In the genomic region with DNA sequence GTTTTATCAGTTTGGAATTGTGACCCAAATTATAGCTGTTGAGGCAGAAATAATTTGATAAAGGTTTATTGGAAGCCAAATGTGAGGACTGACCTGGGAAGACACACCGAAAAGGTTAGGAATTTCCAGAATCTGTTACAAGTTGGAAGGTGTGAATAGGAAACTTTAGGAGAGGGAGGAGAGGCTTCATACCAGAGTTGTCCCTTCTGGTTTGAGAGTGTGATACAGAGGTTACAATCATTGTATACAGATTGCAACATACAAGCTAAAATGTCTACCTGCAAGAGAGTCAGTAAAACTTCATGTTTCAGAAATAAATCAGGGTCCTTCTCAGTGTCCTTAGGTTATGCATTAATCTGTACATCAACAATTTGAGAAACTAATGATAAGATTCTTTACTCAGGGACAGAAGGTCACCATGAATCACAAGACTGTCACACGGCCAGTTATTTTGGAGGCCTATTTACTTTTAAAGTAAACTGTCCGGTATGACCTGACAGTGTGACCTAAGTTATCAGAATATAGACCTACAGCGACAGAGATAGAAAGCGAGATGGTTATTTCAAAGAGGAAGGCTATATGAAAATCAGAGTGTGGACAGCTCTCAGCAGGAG, we compare ENCODE assay signal across 25 cellular contexts.
"Had no signal": no experiment of that assay in that cellular context is flagged by ENCODE, and none has a peak within 500 bp of the region (broad histone marks: within the 10 kb centered on the region; RNA-seq: fewer than 3 reads in every experiment).

No MANE protein-coding gene starts in this region.

- H3K4me3 Mint-ChIP-seq: activated CD8-positive, alpha-beta T cell treated with anti-CD3 and anti-CD28 coated beads for 36 hours; activated naive CD4-positive, alpha-beta T cell treated with anti-CD3 and anti-CD28 coated beads, Interleukin-2, amount 50 U/mL, for 24 hours; central memory CD8-positive, alpha-beta T cell had no signal

- H3K4me3 ChIP-seq: SK-N-MC had no signal

- H3K4me1 Mint-ChIP-seq: activated naive CD4-positive, alpha-beta T cell treated with anti-CD3 and anti-CD28 coated beads, Interleukin-2, amount 50 U/mL, for 24 hours; central memory CD8-positive, alpha-beta T cell had no signal

- H3K27ac ChIP-seq: SK-N-MC, WERI-Rb-1 had no signal

- H3K27ac Mint-ChIP-seq: activated CD8-positive, alpha-beta T cell treated with anti-CD3 and anti-CD28 coated beads for 36 hours; activated naive CD4-positive, alpha-beta T cell treated with anti-CD3 and anti-CD28 coated beads, Interleukin-2, amount 50 U/mL, for 24 hours had no signal

- FAIRE-seq: bronchial epithelial cell had no signal

- H3K36me3 Mint-ChIP-seq: activated naive CD4-positive, alpha-beta T cell treated with anti-CD3 and anti-CD28 coated beads, Interleukin-2, amount 50 U/mL, for 24 hours had no signal

- H3K36me3 ChIP-seq: WERI-Rb-1 had no signal

- ATAC-seq: activated CD8-positive, alpha-beta T cell treated with anti-CD3 and anti-CD28 coated beads for 36 hours; Panc1; Right ventricle myocardium inferior had no signal

- H3K27me3 Mint-ChIP-seq: activated CD8-positive, alpha-beta T cell treated with anti-CD3 and anti-CD28 coated beads for 36 hours; activated naive CD4-positive, alpha-beta T cell treated with anti-CD3 and anti-CD28 coated beads, Interleukin-2, amount 50 U/mL, for 24 hours; central memory CD8-positive, alpha-beta T cell had no signal

- DNase-seq: activated CD4-positive, alpha-beta T cell treated with anti-CD3 and anti-CD28 coated beads for 4 hours; activated CD8-positive, alpha-beta memory T cell treated with anti-CD3 and anti-CD28 coated beads, Interleukin-2, amount 50 U/mL, for 48 hours; activated CD8-positive, alpha-beta T cell treated with anti-CD3 and anti-CD28 coated beads for 36 hours; activated effector memory CD4-positive, alpha-beta T cell treated with Interleukin-2 at 50 U/mL for 16 hours; activated naive CD4-positive, alpha-beta T cell; activated T-cell treated with anti-CD3 and anti-CD28 coated beads, Interleukin-2, amount 50 U/mL, for 1 hour; aorta; KG1; NCI-H1092 treated with DMSO at 0.1 percent for 48 hours; NCI-H1417 treated with DMSO at 0.1 percent for 48 hours; NCI-H1694; NCI-H2029 treated with DMSO at 0.1 percent for 48 hours; NCI-H345; NCI-H510A; NCI-H526 treated with DMSO at 0.1 percent for 48 hours; NCI-H82; RPMI8226; T-helper 1 cell; WERI-Rb-1 had no signal
